9 cellular contexts compared by ENCODE assay signal in the genomic region with DNA sequence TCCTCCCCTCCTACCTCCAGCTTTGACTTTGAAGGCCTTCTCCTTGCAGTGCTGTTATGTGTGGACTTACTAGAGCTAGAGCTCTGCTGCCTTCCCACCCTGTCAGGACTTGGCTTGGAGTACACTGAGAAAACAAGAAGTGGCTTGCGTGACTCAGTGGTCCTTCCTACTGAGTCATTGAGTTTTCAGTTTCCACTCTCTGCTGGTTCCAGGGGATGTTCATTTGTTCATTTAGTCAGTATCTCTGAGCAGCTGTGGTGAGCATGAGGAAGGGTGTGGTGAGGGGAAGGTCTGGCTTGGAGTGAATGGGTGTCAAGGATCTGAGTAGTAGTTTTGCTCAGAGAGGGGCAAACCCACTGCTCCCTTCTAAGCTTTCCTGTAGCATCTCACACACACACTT. TPM values are rescaled to one million over a fixed set of nuclear protein-coding genes. Genes with fewer than 3 reads are reported as not detected.
A peak's percentile ranks its signal among the peaks of the same experiment; 100 is the strongest.
DNase-seq lines count a peak whose midpoint lies in the region; ATAC-seq, FAIRE-seq and TF ChIP-seq lines count a peak whose summit lies in the region.
"Had no signal": no experiment of that assay in that cellular context is flagged by ENCODE, and none has a peak within 500 bp of the region (broad histone marks: within the 10 kb centered on the region; RNA-seq: fewer than 3 reads in every experiment).

No MANE protein-coding gene starts in this region.

- peaks cover 16% of the 10 kb centered on the region for H3K4me1 Mint-ChIP-seq in activated naive CD4-positive, alpha-beta T cell treated with anti-CD3 and anti-CD28 coated beads, Interleukin-2, amount 50 U/mL, for 24 hours
- H3K4me1 Mint-ChIP-seq in type B pancreatic cell (ENCODE audit: unreplicated experiment), result no peaks in the 10 kb centered on the region

- TF ChIP-seq CTCF in kidney (IDR thresholded peaks at IDR 0.05; ENCODE audit: borderline replicate concordance, extremely low read depth, insufficient read depth), result no peak
- TF ChIP-seq CTCF in type B pancreatic cell (conservative IDR thresholded peaks at IDR 0.05), result no peak

- FAIRE-seq in kidney (lab: Jason Lieb, UNC), result no peak
- FAIRE-seq: endometrium had no signal

- no peak overlapping the region for H3K27ac ChIP-seq in kidney (ENCODE audit: low read depth in 2 of 2, low read length in 2 of 2)

- H3K27ac Mint-ChIP-seq in activated naive CD4-positive, alpha-beta T cell treated with anti-CD3 and anti-CD28 coated beads, Interleukin-2, amount 50 U/mL, for 24 hours, result peak overlapping the region; percentile 90
- H3K27ac Mint-ChIP-seq in type B pancreatic cell, result no peak overlapping the region

- H3K9me3 Mint-ChIP-seq in activated naive CD4-positive, alpha-beta T cell treated with anti-CD3 and anti-CD28 coated beads, Interleukin-2, amount 50 U/mL, for 24 hours, result peaks cover 4% of the 10 kb centered on the region
- H3K9me3 Mint-ChIP-seq in type B pancreatic cell, result no peaks in the 10 kb centered on the region

- DNase-seq in NOMO-1 treated with dmso at 0.1 percent for 144 hours (lab: John Stamatoyannopoulos, UW; ENCODE audit: unreplicated experiment), result peak; percentile 85
- peak; percentile 26 to 46 for DNase-seq in stimulated activated CD4-positive, alpha-beta T cell treated with anti-CD3 and anti-CD28 coated beads, Interleukin-1b, Interleukin-23, amount 100 ng/mL, for 4 hours (ENCODE audit: low read depth in 2 of 2)
- DNase-seq in kidney, result no peak
- DNase-seq in type B pancreatic cell (ENCODE audit: extremely low spot score, unreplicated experiment), result no peak

- H3K9me3 ChIP-seq in kidney (ENCODE audit: control insufficient read depth in 1 of 2, low read length in 2 of 2), result peaks cover 0 to 10% of the 10 kb centered on the region in 2 donors

- ATAC-seq in GM19351 (IDR thresholded peaks at IDR 0.05; ENCODE audit: unreplicated experiment) (peak; percentile 69), HG02642 (IDR thresholded peaks at IDR 0.05; ENCODE audit: poor library complexity, unreplicated experiment) (no peak), HG02763 (IDR thresholded peaks at IDR 0.05; ENCODE audit: unreplicated experiment) (no peak)

- intact Hi-C loops in kidney (cut with DNase I), result no loop called here

- peaks cover 3% of the 10 kb centered on the region for H3K36me3 Mint-ChIP-seq in activated naive CD4-positive, alpha-beta T cell treated with anti-CD3 and anti-CD28 coated beads, Interleukin-2, amount 50 U/mL, for 24 hours
- H3K36me3 Mint-ChIP-seq in type B pancreatic cell, result no peaks in the 10 kb centered on the region

- H3K27me3 Mint-ChIP-seq in activated naive CD4-positive, alpha-beta T cell treated with anti-CD3 and anti-CD28 coated beads, Interleukin-2, amount 50 U/mL, for 24 hours, result no peaks in the 10 kb centered on the region
- peaks cover 8% of the 10 kb centered on the region for H3K27me3 Mint-ChIP-seq in type B pancreatic cell

- no peak overlapping the region for H3K4me3 ChIP-seq in kidney (ENCODE audit: low read length in 2 of 2)

- H3K4me1 ChIP-seq in kidney (ENCODE audit: control insufficient read depth in 1 of 2, insufficient read depth in 1 of 2, low read depth in 1 of 2, low read length in 2 of 2), result no peaks in the 10 kb centered on the region

- H3K36me3 ChIP-seq in kidney (ENCODE audit: control insufficient read depth in 1 of 2, insufficient read depth in 2 of 2, low read length in 2 of 2), result no peaks in the 10 kb centered on the region

- no peak overlapping the region for H3K9ac ChIP-seq in kidney (ENCODE audit: low read length in 2 of 2)

- H3K4me3 Mint-ChIP-seq in activated naive CD4-positive, alpha-beta T cell treated with anti-CD3 and anti-CD28 coated beads, Interleukin-2, amount 50 U/mL, for 24 hours, result peak overlapping the region; percentile 51
- no peak overlapping the region for H3K4me3 Mint-ChIP-seq in type B pancreatic cell

RNA-seq across cellular contexts. Expression of a gene that starts 17.2 kb away (rescaled TPM):
- 59.5 TPM for total RNA-seq in kidney
- 10.5 TPM for polyA plus RNA-seq in kidney (ENCODE audit: insufficient read depth, low read depth, low replicate concordance)
- 17.6 and 18.0 TPM in 2 replicates for total RNA-seq in type B pancreatic cell (ENCODE audit: low replicate concordance)

Comparison
In these comparisons a context has a peak if more than half of its experiments do, and no peak if none do; other contexts are left out.
1. DNase-seq: peak in NOMO-1 treated with dmso at 0.1 percent for 144 hours (single experiment) and stimulated activated CD4-positive, alpha-beta T cell treated with anti-CD3 and anti-CD28 coated beads, Interleukin-1b, Interleukin-23, amount 100 ng/mL, for 4 hours (2 of 2); none in kidney (single experiment) and type B pancreatic cell (single experiment).